Comparison of ENCODE assay signal across 24 cellular contexts in the genomic region with DNA sequence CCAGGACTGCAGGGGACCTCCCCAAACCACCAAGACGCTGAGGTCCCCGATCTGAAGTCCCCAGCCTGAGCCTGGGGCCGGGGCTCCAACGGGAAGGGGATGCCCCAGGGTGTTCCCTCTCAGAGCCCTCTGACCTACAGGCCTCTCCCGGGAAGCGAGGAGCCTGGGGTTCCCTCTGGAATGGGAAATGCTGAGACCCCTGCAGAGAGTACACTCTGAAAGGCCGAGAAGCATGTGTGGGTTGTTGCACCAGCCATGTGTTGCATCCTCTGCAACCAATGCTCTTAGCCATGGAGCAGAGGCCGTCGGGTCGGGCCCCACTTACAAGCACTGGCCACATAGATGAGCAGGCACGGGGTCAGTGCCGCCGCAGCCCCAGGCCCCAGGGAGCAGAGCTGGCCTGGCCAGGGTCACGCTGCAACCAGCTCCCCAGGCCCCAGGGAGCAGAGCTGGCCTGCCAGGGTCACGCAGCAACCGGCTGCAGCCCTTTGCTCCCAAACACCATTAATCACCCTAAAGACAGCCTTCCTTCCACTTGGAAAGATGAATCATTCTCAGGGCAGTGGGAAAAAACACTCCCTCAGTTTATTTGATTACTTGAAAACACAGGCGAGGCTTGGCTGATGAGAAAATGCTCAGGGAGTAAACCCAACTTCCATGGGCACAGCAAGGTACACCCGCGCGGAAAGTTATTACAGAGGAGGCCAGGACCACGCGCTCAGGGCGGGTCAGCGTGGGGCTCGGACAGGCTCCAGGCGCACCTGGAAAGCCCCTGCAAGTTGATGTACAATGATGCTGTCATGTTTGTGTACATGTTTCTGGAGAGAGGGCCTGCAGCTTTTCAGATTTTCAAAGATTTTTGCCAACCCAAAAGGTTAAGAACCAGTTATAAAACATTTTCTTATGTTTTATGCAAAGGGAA.
A peak's percentile ranks its signal among the peaks of the same experiment; 100 is the strongest.
DNase-seq lines count a peak whose midpoint lies in the region; ATAC-seq, FAIRE-seq and TF ChIP-seq lines count a peak whose summit lies in the region.
"Had no signal": no experiment of that assay in that cellular context is flagged by ENCODE, and none has a peak within 500 bp of the region (broad histone marks: within the 10 kb centered on the region; RNA-seq: fewer than 3 reads in every experiment).

No MANE protein-coding gene starts in this region.

- peaks cover 4% of the 10 kb centered on the region for H3K27me3 Mint-ChIP-seq in brain
- H3K27me3 Mint-ChIP-seq in progenitor cell of endocrine pancreas, result no peaks in the 10 kb centered on the region

- no TSS peak for BruUV-seq in HepG2 (replicated peaks; lab: Mats Ljungman, UMichigan)

- H3K4me1 Mint-ChIP-seq in brain (peaks cover 21% of the 10 kb centered on the region), progenitor cell of endocrine pancreas (ENCODE audit: low read depth) (peaks cover 48% of the 10 kb centered on the region)
- H3K4me1 Mint-ChIP-seq: activated naive CD8-positive, alpha-beta T cell treated with anti-CD3 and anti-CD28 coated beads, Interleukin-2, amount 50 U/mL, for 24 hours had no signal

- TF ChIP-seq EP300 in HepG2 (IDR thresholded peaks at IDR 0.05; ENCODE audit: low read depth in 2 of 2, low read length in 2 of 2), result peak in 1 of 2 experiments; percentile 32; a peak in 1 of 4 replicates
- TF ChIP-seq EP300 in HepG2 (CRISPR knock-in tag; IDR thresholded peaks at IDR 0.05; ENCODE audit: borderline replicate concordance), result no peak

- TF ChIP-seq RAD21 in HepG2 (CRISPR knock-in tag; IDR thresholded peaks at IDR 0.05), result no peak

- H3K27ac Mint-ChIP-seq in brain (peak overlapping the region in 4 of 5 experiments; percentile 59 to 83 (median 70)), progenitor cell of endocrine pancreas (peak overlapping the region; percentile 69)
- H3K27ac Mint-ChIP-seq: activated naive CD8-positive, alpha-beta T cell treated with anti-CD3 and anti-CD28 coated beads, Interleukin-2, amount 50 U/mL, for 24 hours had no signal

- H3K27me3 ChIP-seq in H7 (ENCODE audit: control insufficient read depth, insufficient read depth, low read length) (no peaks in the 10 kb centered on the region), HepG2 (ENCODE audit: control insufficient read depth in 1 of 2, insufficient read depth in 2 of 2, low read length in 2 of 2) (no peaks in the 10 kb centered on the region)
- H3K27me3 ChIP-seq: body of pancreas, MG63, upper lobe of right lung had no signal

- H3K36me3 ChIP-seq in H7 (replicated peaks; ENCODE audit: control insufficient read depth, insufficient read depth, low read length) (no peaks in the 10 kb centered on the region), HepG2 (replicated peaks in 1 of 2; ENCODE audit: control insufficient read depth in 1 of 2, insufficient read depth in 2 of 2, low read length in 2 of 2) (no peaks in the 10 kb centered on the region)
- H3K36me3 ChIP-seq: MG63, upper lobe of right lung had no signal

- no peak overlapping the region for H2AFZ ChIP-seq in HepG2 (ENCODE audit: low read length)

- TF ChIP-seq CTCF in brain (conservative IDR thresholded peaks at IDR 0.05) (no peak), HepG2 (CRISPR knock-in tag; IDR thresholded peaks at IDR 0.05) (no peak), progenitor cell of endocrine pancreas (IDR thresholded peaks at IDR 0.05; ENCODE audit: unreplicated experiment) (no peak)

- CTCF ChIA-PET in HepG2 (lab: Yijun Ruan, JAX; ENCODE audit: low intra/inter-chr PET ratio, low total read pairs), result no interaction called here

- intact Hi-C loops in HepG2 (cut with micrococcal nuclease; ENCODE audit: unreplicated experiment), result no loop called here

- TF ChIP-seq POLR2A in HepG2 (IDR thresholded peaks at IDR 0.05; ENCODE audit: insufficient read depth in 1 of 2, low read depth in 2 of 2, low read length in 2 of 2) (no peak), erythroblast (IDR thresholded peaks at IDR 0.05; ENCODE audit: low read length) (no peak)

- no peaks in the 10 kb centered on the region for H4K20me1 ChIP-seq in HepG2 (ENCODE audit: insufficient read depth, low read length)

- H3K4me3 ChIP-seq in H7 (ENCODE audit: insufficient read depth, low read depth, low read length), result no peak overlapping the region
- H3K4me3 ChIP-seq in HepG2 (replicated peaks in 1 of 3; ENCODE audit: insufficient read depth in 1 of 3, low read depth in 2 of 3, low read length in 3 of 3), result no peak overlapping the region
- H3K4me3 ChIP-seq: body of pancreas, MG63, smooth muscle cell, upper lobe of right lung had no signal

- H3K4me3 Mint-ChIP-seq in brain (peak overlapping the region in 1 of 5 experiments; percentile 45), progenitor cell of endocrine pancreas (ENCODE audit: low read depth) (no peak overlapping the region)
- H3K4me3 Mint-ChIP-seq: activated naive CD8-positive, alpha-beta T cell treated with anti-CD3 and anti-CD28 coated beads, Interleukin-2, amount 50 U/mL, for 24 hours; activated T-cell treated with anti-CD3 and anti-CD28 coated beads, Interleukin-2, amount 50 U/mL, for 4 hours had no signal

- peak overlapping the region; percentile 6; the same call in 1 of the 2 replicates for H3K4me2 ChIP-seq in HepG2 (ENCODE audit: low read depth, low read length)
- H3K4me2 ChIP-seq: smooth muscle cell had no signal

- H3K9me3 Mint-ChIP-seq in brain (peaks cover 0 to 9% (median 0%) of the 10 kb centered on the region in 5 experiments), progenitor cell of endocrine pancreas (ENCODE audit: low read depth) (peaks cover 1% of the 10 kb centered on the region)
- H3K9me3 Mint-ChIP-seq: activated naive CD8-positive, alpha-beta T cell treated with anti-CD3 and anti-CD28 coated beads, Interleukin-2, amount 50 U/mL, for 24 hours; activated T-cell treated with anti-CD3 and anti-CD28 coated beads, Interleukin-2, amount 50 U/mL, for 4 hours had no signal

- POLR2A ChIA-PET in HepG2 (lab: Yijun Ruan, JAX), result no interaction called here

- peaks cover 5% of the 10 kb centered on the region for H3K9me3 ChIP-seq in HepG2 (ENCODE audit: low read length)
- H3K9me3 ChIP-seq: body of pancreas, MG63, upper lobe of right lung had no signal

- peak; percentile 64 for DNase-seq in H7
- no peak for DNase-seq in HepG2 (ENCODE audit: low spot score)
- no peak for DNase-seq in progenitor cell of endocrine pancreas (ENCODE audit: low spot score, unreplicated experiment)
- DNase-seq in SHP77 (lab: John Stamatoyannopoulos, UW), result no peak
- DNase-seq in erythroblast (lab: John Stamatoyannopoulos, UW), result no peak
- DNase-seq in HTR-8/SVneo (ENCODE audit: insufficient read length, low spot score), result no peak
- DNase-seq in activated CD4-positive, alpha-beta T cell treated with anti-CD3 and anti-CD28 coated beads for 4 hours, result no peak
- DNase-seq: activated CD4-positive, alpha-beta T cell treated with anti-CD3 and anti-CD28 coated beads for 48 hours; activated gamma-delta T cell treated with Interleukin-2 at 50 U/mL for 16 hours; activated naive CD8-positive, alpha-beta T cell treated with anti-CD3 and anti-CD28 coated beads, Interleukin-2, amount 50 U/mL, for 24 hours; activated T-cell treated with anti-CD3 and anti-CD28 coated beads, Interleukin-2, amount 50 U/mL, for 4 hours; body of pancreas; DMS53; HCEC 1CT; KG1; MG63; NCI-H1105 treated with DMSO at 0.1 percent for 48 hours; NCI-H2029 treated with DMSO at 0.1 percent for 48 hours; NCI-H774; nucleus accumbens; upper lobe of right lung had no signal

- peak; percentile 77 for ATAC-seq in HepG2
- ATAC-seq: activated naive CD8-positive, alpha-beta T cell treated with anti-CD3 and anti-CD28 coated beads, Interleukin-2, amount 50 U/mL, for 24 hours; activated T-cell treated with anti-CD3 and anti-CD28 coated beads, Interleukin-2, amount 50 U/mL, for 4 hours; body of pancreas; upper lobe of right lung had no signal

- H3K36me3 Mint-ChIP-seq in brain (no peaks in the 10 kb centered on the region), progenitor cell of endocrine pancreas (ENCODE audit: insufficient read depth) (peaks cover under 1% of the 10 kb centered on the region)

- 64% methylated on average over 22 of the region's 26 CpGs for WGBS in HepG2 (ENCODE audit: low lambda C conversion rate)

- H3K27ac ChIP-seq in HepG2 (ENCODE audit: extremely low read length, insufficient read depth, low read length), result no peak overlapping the region
- H3K27ac ChIP-seq: upper lobe of right lung had no signal

- no peak overlapping the region; the same call in 1 of the 2 replicates for H3K9ac ChIP-seq in HepG2 (ENCODE audit: insufficient read depth, low read depth, low read length)

- FAIRE-seq in HepG2 (lab: Jason Lieb, UNC), result no peak
- FAIRE-seq in HTR-8/SVneo (lab: Jason Lieb, UNC), result no peak
- FAIRE-seq: G401.6 had no signal

- in situ Hi-C loops in HepG2 (cut with HindIII; ENCODE audit: extremely low pct_ligation_motif_present, low pct_unique_long_range_greater_than_20kb), result no loop called here

- H3K79me2 ChIP-seq in HepG2 (ENCODE audit: insufficient read depth, low read length), result no peaks in the 10 kb centered on the region

- H3K4me1 ChIP-seq in HepG2 (ENCODE audit: insufficient read depth, low read length), result peaks cover 63% of the 10 kb centered on the region

TF ChIP-seq in HepG2, 621 proteins besides CTCF, POLR2A, EP300 and RAD21 (continues in another document):
- TF ChIP-seq, protein P1, sequence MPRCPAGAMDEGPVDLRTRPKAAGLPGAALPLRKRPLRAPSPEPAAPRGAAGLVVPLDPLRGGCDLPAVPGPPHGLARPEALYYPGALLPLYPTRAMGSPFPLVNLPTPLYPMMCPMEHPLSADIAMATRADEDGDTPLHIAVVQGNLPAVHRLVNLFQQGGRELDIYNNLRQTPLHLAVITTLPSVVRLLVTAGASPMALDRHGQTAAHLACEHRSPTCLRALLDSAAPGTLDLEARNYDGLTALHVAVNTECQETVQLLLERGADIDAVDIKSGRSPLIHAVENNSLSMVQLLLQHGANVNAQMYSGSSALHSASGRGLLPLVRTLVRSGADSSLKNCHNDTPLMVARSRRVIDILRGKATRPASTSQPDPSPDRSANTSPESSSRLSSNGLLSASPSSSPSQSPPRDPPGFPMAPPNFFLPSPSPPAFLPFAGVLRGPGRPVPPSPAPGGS (CRISPR knock-in tag; IDR thresholded peaks at IDR 0.05), result 0 out of 2 replicates have a peak, but pooled peaks have one; percentile 64
